11 cellular contexts compared by ENCODE assay signal in the genomic region with DNA sequence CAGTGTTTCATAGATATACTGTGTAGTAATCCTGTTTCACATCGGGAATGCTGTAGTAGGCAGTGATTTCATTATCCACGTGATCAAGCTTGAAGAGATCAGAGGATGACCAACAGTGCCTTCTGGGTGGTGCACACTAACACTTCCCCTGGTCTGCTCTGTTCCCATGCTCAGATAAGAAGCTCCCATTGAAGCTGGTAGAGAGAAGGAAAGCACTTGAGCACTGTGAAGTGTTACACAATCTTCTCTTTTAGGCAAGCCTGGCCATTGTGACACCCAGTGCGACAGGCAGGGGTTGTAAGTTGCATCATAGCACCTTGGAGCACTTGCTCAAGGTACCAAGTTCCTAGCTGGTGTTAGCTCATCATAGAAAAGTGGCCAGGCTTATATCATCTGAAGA. TPM values are rescaled to one million over a fixed set of nuclear protein-coding genes. Genes with fewer than 3 reads are reported as not detected.
A peak's percentile ranks its signal among the peaks of the same experiment; 100 is the strongest.
DNase-seq lines count a peak whose midpoint lies in the region; ATAC-seq and TF ChIP-seq lines count a peak whose summit lies in the region.
"Had no signal": no experiment of that assay in that cellular context is flagged by ENCODE, and none has a peak within 500 bp of the region (broad histone marks: within the 10 kb centered on the region; RNA-seq: fewer than 3 reads in every experiment).

No MANE protein-coding gene starts in this region.

- 68% methylated on average over 3 of the region's 3 CpGs for WGBS in esophagus muscularis mucosa

- no peak for TF ChIP-seq EP300 in esophagus muscularis mucosa (IDR thresholded peaks at IDR 0.05)

- H4K20me1 ChIP-seq in GM23338 (replicated peaks; ENCODE audit: insufficient read depth), result no peaks in the 10 kb centered on the region
- H4K20me1 ChIP-seq in PC-9 (ENCODE audit: insufficient read depth), result no peaks in the 10 kb centered on the region

- POLR2A ChIA-PET in PC-9 (lab: Charles Lee; ENCODE audit: unreplicated experiment), result no interaction called here

- H3K9me2 ChIP-seq in GM23338 (ENCODE audit: insufficient read depth) (no peaks in the 10 kb centered on the region), PC-9 (ENCODE audit: insufficient read depth) (no peaks in the 10 kb centered on the region)

- H2AFZ ChIP-seq in GM23338 (peak overlapping the region; percentile 70; the same call in 1 of the 2 replicates), PC-9 (no peak overlapping the region)

- no peaks in the 10 kb centered on the region for H3K27me3 ChIP-seq in GM23338 (ENCODE audit: insufficient read depth)
- no peaks in the 10 kb centered on the region for H3K27me3 ChIP-seq in PC-9 (ENCODE audit: insufficient read depth, low read depth)
- no peaks in the 10 kb centered on the region for H3K27me3 ChIP-seq in esophagus muscularis mucosa

- no peak overlapping the region for H3K27ac Mint-ChIP-seq in GM23338

- DNase-seq in GM23338 (ENCODE audit: low spot score), result peak; percentile 14
- DNase-seq in PC-9, result peak in 1 of 2 experiments; percentile 74
- DNase-seq in fibroblast of the aortic adventitia (ENCODE audit: low read depth), result peak; percentile 51
- peak; percentile 36 for DNase-seq in pons (ENCODE audit: low spot score)
- no peak for DNase-seq in iPS-NIHi11 (ENCODE audit: low spot score)
- DNase-seq in esophagus muscularis mucosa (ENCODE audit: extremely low spot score), result no peak
- no peak for DNase-seq in middle frontal gyrus (ENCODE audit: extremely low spot score, low spot score)
- no peak for DNase-seq in central memory CD4-positive, alpha-beta T cell
- DNase-seq: caudate nucleus, NCI-H446, T-helper 2 cell had no signal

- 0 out of 3 replicates have a peak, but pooled peaks cover 5% of the 10 kb centered on the region for H3K36me3 Mint-ChIP-seq in GM23338 (ENCODE audit: low read depth)

- no peak for ATAC-seq in GM23338

- no peak overlapping the region for H3K27ac ChIP-seq in GM23338 (ENCODE audit: low read depth)
- no peak overlapping the region for H3K27ac ChIP-seq in PC-9
- no peak overlapping the region for H3K27ac ChIP-seq in esophagus muscularis mucosa (replicated peaks in 1 of 4)

- H3K79me2 ChIP-seq in GM23338 (replicated peaks; ENCODE audit: insufficient read depth), result no peaks in the 10 kb centered on the region
- H3K79me2 ChIP-seq in PC-9 (ENCODE audit: low read depth), result no peaks in the 10 kb centered on the region

- H3K4me3 ChIP-seq in GM23338 (no peak overlapping the region), PC-9 (no peak overlapping the region), fibroblast of the aortic adventitia (ENCODE audit: low read depth, low read length) (no peak overlapping the region), esophagus muscularis mucosa (no peak overlapping the region)

- TF ChIP-seq CTCF in GM23338 (conservative IDR thresholded peaks at IDR 0.05; ENCODE audit: low read depth in 2 of 2) (no peak), PC-9 (conservative IDR thresholded peaks at IDR 0.05) (no peak), fibroblast of the aortic adventitia (IDR thresholded peaks at IDR 0.05; ENCODE audit: insufficient read depth, low read length) (no peak), esophagus muscularis mucosa (IDR thresholded peaks at IDR 0.05) (no peak)

- H3K27me3 Mint-ChIP-seq in GM23338 (ENCODE audit: insufficient read depth, low read depth, poor library complexity), result peaks cover 7% of the 10 kb centered on the region

- TF ChIP-seq POLR2A in esophagus muscularis mucosa (IDR thresholded peaks at IDR 0.05; ENCODE audit: low read depth), result no peak

- H3F3A ChIP-seq in GM23338 (replicated peaks; ENCODE audit: low read depth), result no peaks in the 10 kb centered on the region
- H3F3A ChIP-seq in PC-9 (ENCODE audit: insufficient read depth, low read depth), result peaks cover 15% of the 10 kb centered on the region

- no TSS peak for BruUV-seq in PC-9 (replicated peaks; lab: Mats Ljungman, UMichigan)

- H3K4me1 Mint-ChIP-seq in GM23338, result peaks cover 15% of the 10 kb centered on the region

- H3K36me3 ChIP-seq in GM23338 (ENCODE audit: insufficient read depth) (no peaks in the 10 kb centered on the region), PC-9 (ENCODE audit: low read depth) (no peaks in the 10 kb centered on the region), esophagus muscularis mucosa (no peaks in the 10 kb centered on the region)

- H3K9me3 Mint-ChIP-seq in GM23338, result peaks cover 5% of the 10 kb centered on the region

- no peaks in the 10 kb centered on the region for H3K9me3 ChIP-seq in PC-9 (ENCODE audit: insufficient read depth, low read depth)
- H3K9me3 ChIP-seq in esophagus muscularis mucosa, result peaks cover 0 to 4% (median 0%) of the 10 kb centered on the region in 4 donors

- no peak overlapping the region for H3K4me3 Mint-ChIP-seq in GM23338

- CTCF ChIA-PET in PC-9 (lab: Charles Lee), result no interaction called here

- intact Hi-C loops in PC-9 (cut with micrococcal nuclease; ENCODE audit: unreplicated experiment) (no loop called here), esophagus muscularis mucosa (cut with DNase I) (loop anchor here (10.0 kb wide), 1 partner anchor 189 kb away; no protein-coding TSS in a partner anchor)

- H3K4me1 ChIP-seq in GM23338 (ENCODE audit: insufficient read depth) (no peaks in the 10 kb centered on the region), PC-9 (replicated peaks; ENCODE audit: insufficient read depth) (peaks cover 16% of the 10 kb centered on the region), esophagus muscularis mucosa (no peaks in the 10 kb centered on the region)

- H3K4me2 ChIP-seq in GM23338 (no peak overlapping the region), PC-9 (peak overlapping the region; percentile 53)

TF ChIP-seq in GM23338, 12 proteins besides CTCF, POLR2A, EP300 and RAD21 (continues in another document):
- TF ChIP-seq EZH2phosphoT487 (IDR thresholded peaks at IDR 0.05; ENCODE audit: unreplicated experiment), result no peak
- no peak for TF ChIP-seq ZNF331 (CRISPR knock-in tag; IDR thresholded peaks at IDR 0.05; ENCODE audit: low read depth)
- no peak for TF ChIP-seq STAT1 (IDR thresholded peaks at IDR 0.05; ENCODE audit: unreplicated experiment)
- TF ChIP-seq, protein P1, sequence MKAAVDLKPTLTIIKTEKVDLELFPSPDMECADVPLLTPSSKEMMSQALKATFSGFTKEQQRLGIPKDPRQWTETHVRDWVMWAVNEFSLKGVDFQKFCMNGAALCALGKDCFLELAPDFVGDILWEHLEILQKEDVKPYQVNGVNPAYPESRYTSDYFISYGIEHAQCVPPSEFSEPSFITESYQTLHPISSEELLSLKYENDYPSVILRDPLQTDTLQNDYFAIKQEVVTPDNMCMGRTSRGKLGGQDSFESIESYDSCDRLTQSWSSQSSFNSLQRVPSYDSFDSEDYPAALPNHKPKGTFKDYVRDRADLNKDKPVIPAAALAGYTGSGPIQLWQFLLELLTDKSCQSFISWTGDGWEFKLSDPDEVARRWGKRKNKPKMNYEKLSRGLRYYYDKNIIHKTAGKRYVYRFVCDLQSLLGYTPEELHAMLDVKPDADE (IDR thresholded peaks at IDR 0.05), result no peak
- no peak for TF ChIP-seq POLR2AphosphoS5 (IDR thresholded peaks at IDR 0.05; ENCODE audit: low read depth)

RNA-seq across cellular contexts. Expression of a gene that starts 30.6 kb away (rescaled TPM):
- 67.4 and 83.2 TPM in 2 replicates for total RNA-seq in GM23338 (2014; rRNA removed; shearing (Covaris generic))
- 7.6 and 9.4 TPM in 2 replicates for polyA plus RNA-seq in GM23338 (2016; fragmentation: Nextera tagmentation; extraction: Ambion mirVana)
- total RNA-seq in PC-9 (2021) (47.1 and 67.8 TPM in 2 replicates), fibroblast of the aortic adventitia (ENCODE audit: low replicate concordance) (59.3 and 89.7 TPM in 2 replicates), esophagus muscularis mucosa (10 to 100 TPM; 19.5 to 26.0 (median 22.5) TPM)

Comparison
In these comparisons a context has a peak if more than half of its experiments do, and no peak if none do; other contexts are left out.
1. DNase-seq: peak in GM23338 (single experiment), fibroblast of the aortic adventitia (single experiment) and pons (single experiment); none in iPS-NIHi11 (single experiment), esophagus muscularis mucosa (single experiment), middle frontal gyrus (single experiment) and central memory CD4-positive, alpha-beta T cell (single experiment).